Comparison of ENCODE assay signal across 12 cellular contexts in genomic region chr21:42404534-42404933, GRCh38. TPM values are rescaled to one million over a fixed set of nuclear protein-coding genes. Genes with fewer than 3 reads are reported as not detected.
DNase-seq lines count a peak whose midpoint lies in the region; ATAC-seq and TF ChIP-seq lines count a peak whose summit lies in the region.
"Had no signal": no experiment of that assay in that cellular context is flagged by ENCODE, and none has a peak within 500 bp of the region (broad histone marks: within the 10 kb centered on the region; RNA-seq: fewer than 3 reads in every experiment).

No MANE protein-coding gene starts in this region.

- no peaks in the 10 kb centered on the region for H3F3A ChIP-seq in neural progenitor cell (ENCODE audit: low read depth)
- no peaks in the 10 kb centered on the region for H3F3A ChIP-seq in PC-9 (ENCODE audit: insufficient read depth, low read depth)

- H3K4me1 Mint-ChIP-seq in neural progenitor cell: peaks cover 13% of the 10 kb centered on the region
- H3K4me1 Mint-ChIP-seq: WTC11 had no signal

- DNase-seq in DND-41 (peak; percentile 63), Peyer's patch (no peak), neural progenitor cell (ENCODE audit: low spot score) (peak; percentile 31), PC-9 (no peak), caudate nucleus (lab: John Stamatoyannopoulos, UW) (no peak), NCI-H2227 treated with DMSO at 0.1 percent for 48 hours (lab: John Stamatoyannopoulos, UW) (no peak)
- DNase-seq in activated naive CD4-positive, alpha-beta T cell treated with anti-CD3 and anti-CD28 coated beads, Interleukin-2, amount 50 U/mL, for 72 hours (ENCODE audit: low spot score in 2 of 2): no peak
- DNase-seq: activated gamma-delta T cell treated with Interleukin-2 at 50 U/mL for 16 hours; central memory CD4-positive, alpha-beta T cell; glutamatergic neuron had no signal

- H3K9me2 ChIP-seq in PC-9 (ENCODE audit: insufficient read depth): no peaks in the 10 kb centered on the region

- TF ChIP-seq CTCF in DND-41 (IDR thresholded peaks at IDR 0.05; ENCODE audit: borderline replicate concordance, extremely low read depth, low read length, poor library complexity, severe bottlenecking): no peak
- no peak for TF ChIP-seq CTCF in Peyer's patch (IDR thresholded peaks at IDR 0.05)
- no peak for TF ChIP-seq CTCF in neural progenitor cell (IDR thresholded peaks at IDR 0.05)
- no peak for TF ChIP-seq CTCF in PC-9 (conservative IDR thresholded peaks at IDR 0.05)

- H2AFZ ChIP-seq in DND-41 (ENCODE audit: low read depth, low read length) (peak overlapping the region; percentile 72), neural progenitor cell (replicated peaks) (no peak overlapping the region), PC-9 (no peak overlapping the region)

- H4K20me1 ChIP-seq in DND-41 (ENCODE audit: insufficient read depth, low read length): peaks cover 5% of the 10 kb centered on the region; the same call in 1 of the 2 replicates
- H4K20me1 ChIP-seq in neural progenitor cell (ENCODE audit: low read depth): no peaks in the 10 kb centered on the region
- no peaks in the 10 kb centered on the region for H4K20me1 ChIP-seq in PC-9 (ENCODE audit: insufficient read depth)

- POLR2A ChIA-PET in PC-9 (lab: Charles Lee; ENCODE audit: unreplicated experiment): no interaction called here

- H3K27ac ChIP-seq in DND-41 (ENCODE audit: low read length) (peak overlapping the region; percentile 91), Peyer's patch (peak overlapping the region; percentile 57 to 76 (median 68)), neural progenitor cell (no peak overlapping the region), PC-9 (no peak overlapping the region), caudate nucleus (ENCODE audit: low read depth, low read length) (no peak overlapping the region)

- peaks cover 75% of the 10 kb centered on the region for H3K79me2 ChIP-seq in DND-41 (ENCODE audit: insufficient read depth, low read length)
- H3K79me2 ChIP-seq in neural progenitor cell (ENCODE audit: low read depth): no peaks in the 10 kb centered on the region
- no peaks in the 10 kb centered on the region for H3K79me2 ChIP-seq in PC-9 (ENCODE audit: low read depth)

- peaks cover 8% of the 10 kb centered on the region for H3K9me3 ChIP-seq in DND-41 (ENCODE audit: insufficient read depth, low read length, severe bottlenecking)
- H3K9me3 ChIP-seq in Peyer's patch: peaks cover 0 to 3% (median 0%) of the 10 kb centered on the region in 4 donors
- H3K9me3 ChIP-seq in neural progenitor cell (ENCODE audit: low read depth): no peaks in the 10 kb centered on the region
- no peaks in the 10 kb centered on the region for H3K9me3 ChIP-seq in PC-9 (ENCODE audit: insufficient read depth, low read depth)

- BruUV-seq in PC-9 (replicated peaks; lab: Mats Ljungman, UMichigan): no TSS peak

- H3K36me3 ChIP-seq in DND-41 (ENCODE audit: insufficient read depth, low read length) (peaks cover 28% of the 10 kb centered on the region), Peyer's patch (no peaks in the 10 kb centered on the region), neural progenitor cell (no peaks in the 10 kb centered on the region), PC-9 (ENCODE audit: low read depth) (no peaks in the 10 kb centered on the region)

- H3K27me3 ChIP-seq in DND-41 (ENCODE audit: insufficient read depth, low read length, poor library complexity) (no peaks in the 10 kb centered on the region), Peyer's patch (no peaks in the 10 kb centered on the region), neural progenitor cell (no peaks in the 10 kb centered on the region), PC-9 (ENCODE audit: insufficient read depth, low read depth) (no peaks in the 10 kb centered on the region)

- H3K9ac ChIP-seq in DND-41 (ENCODE audit: low read depth, low read length) (peak overlapping the region; percentile 89), neural progenitor cell (no peak overlapping the region)

- intact Hi-C loops in PC-9 (cut with micrococcal nuclease; ENCODE audit: unreplicated experiment): no loop called here

- H3K36me3 Mint-ChIP-seq in activated naive CD4-positive, alpha-beta T cell treated with anti-CD3 and anti-CD28 coated beads, Interleukin-2, amount 50 U/mL, for 72 hours: peaks cover 40 to 58% of the 10 kb centered on the region in 2 donors
- no peaks in the 10 kb centered on the region for H3K36me3 Mint-ChIP-seq in neural progenitor cell

- peak overlapping the region; percentile 86 to 95 for H3K27ac Mint-ChIP-seq in activated naive CD4-positive, alpha-beta T cell treated with anti-CD3 and anti-CD28 coated beads, Interleukin-2, amount 50 U/mL, for 72 hours
- H3K27ac Mint-ChIP-seq in neural progenitor cell: no peak overlapping the region
- H3K27ac Mint-ChIP-seq: WTC11 had no signal

- no peak overlapping the region for H3K4me3 Mint-ChIP-seq in neural progenitor cell
- H3K4me3 Mint-ChIP-seq: WTC11 had no signal

- H3K4me1 ChIP-seq in DND-41 (ENCODE audit: insufficient read depth, low read length) (peaks cover 60% of the 10 kb centered on the region), Peyer's patch (no peaks in the 10 kb centered on the region), neural progenitor cell (peaks cover 10% of the 10 kb centered on the region), PC-9 (replicated peaks; ENCODE audit: insufficient read depth) (no peaks in the 10 kb centered on the region)

- peak; percentile 13 for ATAC-seq in DND-41 (ENCODE audit: insufficient read depth, low read depth)
- peak; percentile 17 to 18 for ATAC-seq in activated naive CD4-positive, alpha-beta T cell treated with anti-CD3 and anti-CD28 coated beads, Interleukin-2, amount 50 U/mL, for 72 hours
- ATAC-seq: WTC11 had no signal

- CTCF ChIA-PET in PC-9 (lab: Charles Lee): no interaction called here

- peak overlapping the region; percentile 79 for H3K4me2 ChIP-seq in DND-41 (ENCODE audit: insufficient read depth, low read length)
- H3K4me2 ChIP-seq in neural progenitor cell: no peak overlapping the region
- H3K4me2 ChIP-seq in PC-9: no peak overlapping the region

- H3K27me3 Mint-ChIP-seq in neural progenitor cell (ENCODE audit: insufficient read depth, low read depth): peaks cover 3% of the 10 kb centered on the region

- peaks cover 9% of the 10 kb centered on the region in 2 donors for H3K9me3 Mint-ChIP-seq in activated naive CD4-positive, alpha-beta T cell treated with anti-CD3 and anti-CD28 coated beads, Interleukin-2, amount 50 U/mL, for 72 hours
- no peaks in the 10 kb centered on the region for H3K9me3 Mint-ChIP-seq in neural progenitor cell

- H3K4me3 ChIP-seq in DND-41 (ENCODE audit: low read depth in 1 of 2, low read length in 2 of 2) (peak overlapping the region; percentile 39 to 67; a peak in 3 of 4 replicates), Peyer's patch (peak overlapping the region; percentile 25 to 37 (median 34)), neural progenitor cell (no peak overlapping the region), PC-9 (no peak overlapping the region)

- no peak for TF ChIP-seq POLR2A in Peyer's patch (IDR thresholded peaks at IDR 0.05)

RNA-seq across cellular contexts. Expression of gene UBASH3A, which starts 0.8 kb away (rescaled TPM):
- 10 to 100 TPM in 1 of 4 donors, 1 to 10 TPM in 3; 3.9 to 14.0 (median 5.3) TPM for total RNA-seq in Peyer's patch
- total RNA-seq in activated naive CD4-positive, alpha-beta T cell treated with anti-CD3 and anti-CD28 coated beads, Interleukin-2, amount 50 U/mL, for 72 hours: 10 to 100 TPM; 13.0 to 51.9 TPM
- not detected in 2 replicates for total RNA-seq in neural progenitor cell (ENCODE audit: low replicate concordance)
- total RNA-seq in PC-9 (2021): not detected in 2 replicates
- total RNA-seq: myocyte, WTC11 had no signal

RNA-seq across cellular contexts. Expression of gene TMPRSS3, which starts 8.7 kb away (rescaled TPM):
- 1 to 10 TPM in 1 of 4 donors, under 1 TPM in 1, not detected in 2; 0.54 to 2.5 TPM for total RNA-seq in Peyer's patch
- 10 to 100 TPM in 1 of 2 donors, 1 to 10 TPM in 1; 9.8 to 68.6 TPM for total RNA-seq in activated naive CD4-positive, alpha-beta T cell treated with anti-CD3 and anti-CD28 coated beads, Interleukin-2, amount 50 U/mL, for 72 hours
- total RNA-seq in neural progenitor cell (ENCODE audit: low replicate concordance): not detected in 2 replicates
- 4.3 and 8.6 TPM in 2 replicates for total RNA-seq in PC-9 (2021)
- total RNA-seq: myocyte had no signal

RNA-seq across cellular contexts. Expression of gene TFF1, which starts 38.2 kb away (rescaled TPM):
- total RNA-seq in Peyer's patch (100 to 1,000 TPM in 2 of 4 donors, 10 to 100 TPM in 1, not detected in 1; 32.4 to 136 (median 103) TPM), neural progenitor cell (ENCODE audit: low replicate concordance) (not detected in 2 replicates), PC-9 (2021) (2.2 and 5.7 TPM in 2 replicates)
- not detected for total RNA-seq in activated naive CD4-positive, alpha-beta T cell treated with anti-CD3 and anti-CD28 coated beads, Interleukin-2, amount 50 U/mL, for 72 hours
- total RNA-seq: myocyte had no signal

RNA-seq across cellular contexts. Expression of gene TFF2, which starts 53.7 kb away (rescaled TPM):
- total RNA-seq in Peyer's patch: 1 to 10 TPM in 1 of 4 donors, not detected in 3; 6.7 TPM
- total RNA-seq in activated naive CD4-positive, alpha-beta T cell treated with anti-CD3 and anti-CD28 coated beads, Interleukin-2, amount 50 U/mL, for 72 hours: not detected
- total RNA-seq in neural progenitor cell (ENCODE audit: low replicate concordance): not detected in 2 replicates
- total RNA-seq in PC-9 (2021): 0.52 TPM in 1 of 2 replicates, not detected in the other
- total RNA-seq: myocyte had no signal

Comparison
In these comparisons a context has a peak if more than half of its experiments do, and no peak if none do; other contexts are left out.
1. DNase-seq: peak in DND-41 (single experiment) and neural progenitor cell (single experiment); none in Peyer's patch (0 of 3), activated naive CD4-positive, alpha-beta T cell treated with anti-CD3 and anti-CD28 coated beads, Interleukin-2, amount 50 U/mL, for 72 hours (0 of 2), PC-9 (0 of 2), caudate nucleus (0 of 61) and NCI-H2227 treated with DMSO at 0.1 percent for 48 hours (single experiment).
2. H3K27ac ChIP-seq: peak in DND-41 (single experiment) and Peyer's patch (4 of 4); none in neural progenitor cell (single experiment), PC-9 (single experiment) and caudate nucleus (single experiment).
3. H3K4me3 ChIP-seq: peak in DND-41 (2 of 2) and Peyer's patch (4 of 4); none in neural progenitor cell (single experiment) and PC-9 (single experiment).